Comparison of ENCODE assay signal across 9 cellular contexts in genomic region chr1:46197551-46198025, GRCh38. TPM values are rescaled to one million over a fixed set of nuclear protein-coding genes. Genes with fewer than 3 reads are reported as not detected.
DNase-seq lines count a peak whose midpoint lies in the region; ATAC-seq, FAIRE-seq and TF ChIP-seq lines count a peak whose summit lies in the region.
"Had no signal": no experiment of that assay in that cellular context is flagged by ENCODE, and none has a peak within 500 bp of the region (broad histone marks: within the 10 kb centered on the region; RNA-seq: fewer than 3 reads in every experiment).

No MANE protein-coding gene starts in this region.

- intact Hi-C loops in left cardiac atrium (cut with DNase I): no loop called here
- intact Hi-C loops in spleen (cut with DNase I; ENCODE audit: low total_unique reads): no loop called here
- intact Hi-C loops in posterior vena cava (cut with DNase I): no loop called here

- peaks cover 11 to 51% (median 35%) of the 10 kb centered on the region in 6 donors for H3K4me1 ChIP-seq in spleen

- no peak for DNase-seq in left cardiac atrium
- DNase-seq in spleen: no peak
- DNase-seq in UCSD-AML1 (lab: John Stamatoyannopoulos, UW; ENCODE audit: unreplicated experiment): no peak
- DNase-seq in urothelium cell line (ENCODE audit: low spot score): no peak
- DNase-seq in posterior vena cava (ENCODE audit: low spot score): no peak

- TF ChIP-seq CTCF in VCaP (conservative IDR thresholded peaks at IDR 0.05): no peak
- TF ChIP-seq CTCF in spleen (IDR thresholded peaks at IDR 0.05 in 8 of 11, conservative IDR thresholded peaks at IDR 0.05 in 3 of 11): no peak

- peaks cover 0 to 43% (median 22%) of the 10 kb centered on the region in 6 donors for H3K36me3 ChIP-seq in spleen

- no peaks in the 10 kb centered on the region for H3K9me3 ChIP-seq in spleen

- H3K4me3 ChIP-seq in spleen: peak overlapping the region; percentile 50 to 89 (median 78)

- ATAC-seq in GM21447 (IDR thresholded peaks at IDR 0.05; ENCODE audit: unreplicated experiment) (peak; percentile 8), left cardiac atrium (peak; percentile 0 to 13), HG02798 (IDR thresholded peaks at IDR 0.05; ENCODE audit: poor library complexity, unreplicated experiment) (no peak)

- FAIRE-seq in urothelium cell line (lab: Jason Lieb, UNC): no peak
- FAIRE-seq: TTC549 had no signal

- H3K27me3 ChIP-seq in spleen (replicated peaks in 1 of 7): no peaks in the 10 kb centered on the region

- peak overlapping the region; percentile 85 for H3K27ac ChIP-seq in VCaP
- peak overlapping the region in 6 of 8 donors; percentile 73 to 87 (median 83) for H3K27ac ChIP-seq in spleen

- no peak for TF ChIP-seq POLR2A in spleen (IDR thresholded peaks at IDR 0.05)

- WGBS in spleen, 5 donors: 65 to 74% (median 72%) methylated on average over 8 to 9 of the region's 9 CpGs

RNA-seq across cellular contexts. Expression of gene POMGNT1, which starts 0.6 kb away (rescaled TPM):
- total RNA-seq in left cardiac atrium: 100 to 1,000 TPM in 1 of 2 donors, 10 to 100 TPM in 1; 82.8 to 106 TPM
- total RNA-seq in spleen: 10 to 100 TPM; 29.8 to 59.5 (median 32.8) TPM
- polyA plus RNA-seq in spleen: 10 to 100 TPM; 21.6 to 38.0 (median 31.3) TPM
- total RNA-seq in posterior vena cava: 10 to 100 TPM; 37.8 to 49.7 TPM

RNA-seq across cellular contexts. Expression of gene LURAP1, which starts 5.5 kb away (rescaled TPM):
- total RNA-seq in left cardiac atrium (1 to 10 TPM; 4.4 to 4.5 TPM), spleen (10 to 100 TPM in 1 of 7 donors, 1 to 10 TPM in 6; 3.4 to 13.4 (median 3.7) TPM), posterior vena cava (1 to 10 TPM; 6.7 to 8.3 TPM)
- 1 to 10 TPM in 1 of 3 donors, under 1 TPM in 2; 0.73 to 2.0 (median 0.87) TPM for polyA plus RNA-seq in spleen

RNA-seq across cellular contexts. Expression of gene P3R3URF, which starts 21.3 kb away (rescaled TPM):
- not detected for total RNA-seq in left cardiac atrium
- total RNA-seq in spleen: not detected
- polyA plus RNA-seq in spleen: not detected
- total RNA-seq in posterior vena cava: not detected

RNA-seq across cellular contexts. Expression of gene TSPAN1, which starts 22.7 kb away (rescaled TPM):
- total RNA-seq in left cardiac atrium (1 to 10 TPM; 1.6 to 1.8 TPM), spleen (1 to 10 TPM in 4 of 7 donors, under 1 TPM in 1, not detected in 2; 0.85 to 3.2 (median 1.6) TPM), posterior vena cava (1 to 10 TPM; 1.3 to 1.6 TPM)
- 1 to 10 TPM in 2 of 3 donors, under 1 TPM in 1; 0.96 to 2.2 (median 1.4) TPM for polyA plus RNA-seq in spleen

RNA-seq across cellular contexts. Expression of gene RAD54L, which starts 50.0 kb away (rescaled TPM):
- total RNA-seq in left cardiac atrium: under 1 TPM; 0.71 to 0.77 TPM
- total RNA-seq in spleen: 1 to 10 TPM; 2.4 to 9.2 (median 2.9) TPM
- polyA plus RNA-seq in spleen: 1 to 10 TPM; 2.9 to 4.1 (median 2.9) TPM
- under 1 TPM; 0.60 to 0.67 TPM for total RNA-seq in posterior vena cava
